ENCODE assay signal across 1 cellular context in the genomic region with DNA sequence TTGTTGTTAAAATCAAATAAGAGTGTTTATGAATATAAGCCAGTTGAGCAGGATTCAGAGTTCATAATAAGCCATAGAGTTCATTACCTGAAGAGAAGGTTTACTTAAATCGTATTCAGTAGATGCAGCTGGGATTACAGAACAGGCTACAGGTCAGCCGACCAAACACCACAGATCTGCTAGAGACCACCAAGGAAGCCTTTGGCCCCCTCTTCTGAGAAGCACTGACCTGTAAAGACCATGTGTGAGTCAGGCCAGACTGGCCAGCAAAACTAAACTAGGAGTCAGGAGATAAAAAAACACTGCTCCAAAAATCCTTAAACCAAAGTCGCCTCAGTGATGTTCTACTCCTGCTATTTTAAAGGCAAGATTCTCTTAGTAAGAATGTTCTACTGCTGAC.
TF ChIP-seq lines count a peak whose summit lies in the region.

No MANE protein-coding gene starts in this region.

TF ChIP-seq in IMR-90, 13 proteins besides CTCF, POLR2A, EP300 and RAD21 (continued from another document):
- TF ChIP-seq MXI1 (IDR thresholded peaks at IDR 0.05; ENCODE audit: borderline replicate concordance, low read depth, low read length) (no peak), CEBPB (IDR thresholded peaks at IDR 0.05; ENCODE audit: low read depth, low read length) (no peak), MAFK (IDR thresholded peaks at IDR 0.05; ENCODE audit: low read depth, low read length) (no peak), FOS (IDR thresholded peaks at IDR 0.05; ENCODE audit: low read depth, low read length) (no peak), CHD1 (IDR thresholded peaks at IDR 0.05; ENCODE audit: low read depth, low read length) (no peak), SMC3 (IDR thresholded peaks at IDR 0.05; ENCODE audit: low read depth, low read length) (no peak), BHLHE40 (IDR thresholded peaks at IDR 0.05; ENCODE audit: low read depth, low read length) (no peak), NFE2L2 (IDR thresholded peaks at IDR 0.05; ENCODE audit: low read depth, low read length) (no peak)
